9 cellular contexts compared by ENCODE assay signal in the genomic region with DNA sequence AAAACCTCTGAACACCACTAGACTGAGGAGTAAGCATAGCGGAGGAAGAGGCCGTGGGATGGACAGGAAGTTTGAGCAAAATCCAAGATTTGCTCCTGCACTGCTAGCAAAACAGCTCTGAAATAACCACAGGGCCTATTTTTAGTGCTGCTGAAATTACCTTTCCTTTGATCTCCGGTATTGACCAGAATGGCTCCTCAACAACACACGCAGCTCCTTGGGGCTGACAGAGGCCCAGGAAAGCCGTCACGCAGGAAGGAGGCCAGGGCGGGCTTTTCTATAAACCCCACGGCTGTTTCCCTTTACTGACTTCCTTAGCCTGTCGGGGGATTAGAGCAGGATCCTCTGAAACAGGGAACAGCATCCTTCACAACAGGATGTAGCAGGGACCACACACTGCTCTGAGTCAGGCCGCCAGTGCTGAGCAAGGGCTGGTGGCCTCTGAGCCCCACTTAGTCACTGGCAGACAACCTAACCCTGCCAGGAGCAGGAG.
DNase-seq lines count a peak whose midpoint lies in the region; ATAC-seq, FAIRE-seq and TF ChIP-seq lines count a peak whose summit lies in the region.
"Had no signal": no experiment of that assay in that cellular context is flagged by ENCODE, and none has a peak within 500 bp of the region (broad histone marks: within the 10 kb centered on the region; RNA-seq: fewer than 3 reads in every experiment).

No MANE protein-coding gene starts in this region.

- peak overlapping the region; percentile 2 for H3K27ac Mint-ChIP-seq in CD4-positive, alpha-beta T cell
- H3K27ac Mint-ChIP-seq in activated naive CD4-positive, alpha-beta T cell treated with anti-CD3 and anti-CD28 coated beads, Interleukin-2, amount 50 U/mL, for 72 hours, result peak overlapping the region; percentile 45 to 77

- H3K9me3 ChIP-seq in CD4-positive, alpha-beta T cell (ENCODE audit: control insufficient read depth, low read length), result no peaks in the 10 kb centered on the region

- H3K4me3 ChIP-seq in retinal pigment epithelial cell (ENCODE audit: low read length), result no peak overlapping the region

- H3K27me3 ChIP-seq in CD4-positive, alpha-beta T cell (ENCODE audit: control insufficient read depth, insufficient read depth, low read length), result no peaks in the 10 kb centered on the region

- no peaks in the 10 kb centered on the region for H3K36me3 Mint-ChIP-seq in CD4-positive, alpha-beta T cell (ENCODE audit: low read depth)
- no peaks in the 10 kb centered on the region for H3K36me3 Mint-ChIP-seq in activated naive CD4-positive, alpha-beta T cell treated with anti-CD3 and anti-CD28 coated beads, Interleukin-2, amount 50 U/mL, for 72 hours

- intact Hi-C loops in CD4-positive, alpha-beta T cell (cut with DNase I, micrococcal nuclease), result no loop called here

- no peak overlapping the region for H3K4me3 Mint-ChIP-seq in CD4-positive, alpha-beta T cell

- DNase-seq in CD4-positive, alpha-beta T cell, result peak in 7 of 10 experiments; percentile 10 to 38 (median 23)
- DNase-seq in RCC 7860 (ENCODE audit: low spot score) (peak; percentile 53), retinal pigment epithelial cell (ENCODE audit: low read depth) (peak; percentile 16), NCI-H82 treated with DMSO at 0.1 percent for 48 hours (lab: John Stamatoyannopoulos, UW; ENCODE audit: unreplicated experiment) (no peak), NCI-H748 (lab: John Stamatoyannopoulos, UW; ENCODE audit: unreplicated experiment) (no peak), NCI-H2171 (lab: John Stamatoyannopoulos, UW) (no peak), NCI-H748 treated with DMSO at 0.1 percent for 48 hours (lab: John Stamatoyannopoulos, UW) (no peak)
- peak; percentile 47 to 62 for DNase-seq in activated naive CD4-positive, alpha-beta T cell treated with anti-CD3 and anti-CD28 coated beads, Interleukin-2, amount 50 U/mL, for 72 hours (ENCODE audit: low spot score in 2 of 2)
- DNase-seq: anterior cingulate cortex had no signal

- ATAC-seq in CD4-positive, alpha-beta T cell (ENCODE audit: poor library complexity), result peak; percentile 61
- peak; percentile 87 to 93 for ATAC-seq in activated naive CD4-positive, alpha-beta T cell treated with anti-CD3 and anti-CD28 coated beads, Interleukin-2, amount 50 U/mL, for 72 hours

- POLR2A ChIA-PET in CD4-positive, alpha-beta T cell (lab: Charles Lee), result interaction anchor here (1.0 to 1.4 kb wide), 3 partner anchors 29 to 157 kb away, joined by 3 to 7 read pairs (median 3); no protein-coding TSS in a partner anchor

- no peak for FAIRE-seq in RCC 7860 (lab: Jason Lieb, UNC)

- H3K9me3 Mint-ChIP-seq in CD4-positive, alpha-beta T cell, result no peaks in the 10 kb centered on the region
- peaks cover 0 to 9% of the 10 kb centered on the region in 2 donors for H3K9me3 Mint-ChIP-seq in activated naive CD4-positive, alpha-beta T cell treated with anti-CD3 and anti-CD28 coated beads, Interleukin-2, amount 50 U/mL, for 72 hours

- no peak overlapping the region for H3K27ac ChIP-seq in CD4-positive, alpha-beta T cell (ENCODE audit: low read depth, low read length)

- H3K4me1 Mint-ChIP-seq in CD4-positive, alpha-beta T cell (ENCODE audit: low read depth), result peaks cover 40% of the 10 kb centered on the region

- CTCF ChIA-PET in CD4-positive, alpha-beta T cell (lab: Charles Lee), result no interaction called here

- H3K27me3 Mint-ChIP-seq in CD4-positive, alpha-beta T cell, result no peaks in the 10 kb centered on the region

- TF ChIP-seq CTCF in CD4-positive, alpha-beta T cell (IDR thresholded peaks at IDR 0.05), result no peak
- no peak for TF ChIP-seq CTCF in retinal pigment epithelial cell (conservative IDR thresholded peaks at IDR 0.05; ENCODE audit: low read depth, low read length)

Comparison
In these comparisons a context has a peak if more than half of its experiments do, and no peak if none do; other contexts are left out.
1. DNase-seq: peak in CD4-positive, alpha-beta T cell (7 of 10), RCC 7860 (single experiment), activated naive CD4-positive, alpha-beta T cell treated with anti-CD3 and anti-CD28 coated beads, Interleukin-2, amount 50 U/mL, for 72 hours (2 of 2) and retinal pigment epithelial cell (single experiment); none in NCI-H82 treated with DMSO at 0.1 percent for 48 hours (single experiment), NCI-H748 (single experiment), NCI-H2171 (single experiment) and NCI-H748 treated with DMSO at 0.1 percent for 48 hours (single experiment).